12 cellular contexts compared by ENCODE assay signal in genomic region chr11:3161309-3161708, GRCh38. TPM values are rescaled to one million over a fixed set of nuclear protein-coding genes. Genes with fewer than 3 reads are reported as not detected.
A peak's percentile ranks its signal among the peaks of the same experiment; 100 is the strongest.
DNase-seq lines count a peak whose midpoint lies in the region; ATAC-seq, FAIRE-seq and TF ChIP-seq lines count a peak whose summit lies in the region.
"Had no signal": no experiment of that assay in that cellular context is flagged by ENCODE, and none has a peak within 500 bp of the region (broad histone marks: within the 10 kb centered on the region; RNA-seq: fewer than 3 reads in every experiment).

No MANE protein-coding gene starts in this region.

- intact Hi-C loops in breast epithelium (cut with DNase I; ENCODE audit: low total_unique reads) = no loop called here
- intact Hi-C loops in kidney (cut with DNase I) = no loop called here

- no peak for TF ChIP-seq POLR2A in breast epithelium (IDR thresholded peaks at IDR 0.05)
- no peak for TF ChIP-seq POLR2A in H54 (IDR thresholded peaks at IDR 0.05; ENCODE audit: low read depth, low read length)

- H3K36me3 ChIP-seq in breast epithelium (no peaks in the 10 kb centered on the region), kidney (ENCODE audit: control insufficient read depth in 1 of 2, insufficient read depth in 2 of 2, low read length in 2 of 2) (no peaks in the 10 kb centered on the region), skeletal muscle satellite cell (ENCODE audit: insufficient read depth, low read length) (no peaks in the 10 kb centered on the region)

- H3K4me2 ChIP-seq in skeletal muscle satellite cell (ENCODE audit: low read length) = peak overlapping the region; percentile 97

- H3K27ac ChIP-seq in breast epithelium (peak overlapping the region in 1 of 2 donors; percentile 90), kidney (ENCODE audit: low read depth in 2 of 2, low read length in 2 of 2) (peak overlapping the region in 1 of 2 donors; percentile 57)
- H3K27ac ChIP-seq: SJSA1 had no signal

- peaks cover 20 to 34% of the 10 kb centered on the region in 2 donors for H3K4me1 ChIP-seq in breast epithelium
- peaks cover 31 to 47% of the 10 kb centered on the region in 2 donors for H3K4me1 ChIP-seq in kidney (ENCODE audit: control insufficient read depth in 1 of 2, insufficient read depth in 1 of 2, low read depth in 1 of 2, low read length in 2 of 2)
- H3K4me1 ChIP-seq in skeletal muscle satellite cell (ENCODE audit: control insufficient read depth, insufficient read depth, low read length) = peaks cover 57% of the 10 kb centered on the region

- ATAC-seq in GM19023 (IDR thresholded peaks at IDR 0.05; ENCODE audit: unreplicated experiment) (no peak), HG03457 (IDR thresholded peaks at IDR 0.05; ENCODE audit: unreplicated experiment) (no peak)
- ATAC-seq: stimulated activated naive CD8-positive, alpha-beta T cell treated with anti-CD3 and anti-CD28 coated beads, Interleukin-15, amount 100 ng/mL, for 72 hours had no signal

- TF ChIP-seq CTCF in breast epithelium (IDR thresholded peaks at IDR 0.05) (no peak), kidney (IDR thresholded peaks at IDR 0.05; ENCODE audit: borderline replicate concordance, extremely low read depth, insufficient read depth) (no peak), GM13977 (IDR thresholded peaks at IDR 0.05; ENCODE audit: extremely low read depth, insufficient read depth, missing control alignments) (no peak)

- FAIRE-seq in kidney (lab: Jason Lieb, UNC) (no peak), H54 (lab: Jason Lieb, UNC) (no peak)

- in situ Hi-C loops in GM13977 (cut with MboI; ENCODE audit: low pct_unique_long_range_greater_than_20kb, low sequenced_read_pairs, unreplicated experiment) = no loop called here

- DNase-seq in ELR (ENCODE audit: low read depth) (peak; percentile 54), breast epithelium (ENCODE audit: low spot score in 2 of 2) (no peak), kidney (peak; percentile 81), H54 (ENCODE audit: insufficient read length, low spot score) (no peak), GM13977 (ENCODE audit: low spot score) (no peak)
- DNase-seq: activated CD4-positive, alpha-beta memory T cell treated with anti-CD3 and anti-CD28 coated beads for 36 hours; GOT3; stimulated activated naive CD8-positive, alpha-beta T cell treated with anti-CD3 and anti-CD28 coated beads, Interleukin-15, amount 100 ng/mL, for 72 hours had no signal

- H3K4me3 ChIP-seq in breast epithelium = peak overlapping the region in 2 of 3 donors; percentile 55 to 81
- no peak overlapping the region for H3K4me3 ChIP-seq in kidney (ENCODE audit: low read length in 2 of 2)
- H3K4me3 ChIP-seq in skeletal muscle satellite cell (ENCODE audit: low read length) = no peak overlapping the region

- H3K9me3 ChIP-seq in breast epithelium = no peaks in the 10 kb centered on the region
- no peaks in the 10 kb centered on the region for H3K9me3 ChIP-seq in kidney (ENCODE audit: control insufficient read depth in 1 of 2, low read length in 2 of 2)
- no peaks in the 10 kb centered on the region for H3K9me3 ChIP-seq in skeletal muscle satellite cell (replicated peaks; ENCODE audit: low read length)
- H3K9me3 ChIP-seq: SJSA1 had no signal

- H3K9ac ChIP-seq in kidney (ENCODE audit: low read length in 2 of 2) (no peak overlapping the region), skeletal muscle satellite cell (ENCODE audit: low read depth, low read length) (no peak overlapping the region)

- H3K27me3 ChIP-seq in breast epithelium (no peaks in the 10 kb centered on the region), skeletal muscle satellite cell (ENCODE audit: control insufficient read depth, insufficient read depth, low read length) (no peaks in the 10 kb centered on the region)
- H3K27me3 ChIP-seq: SJSA1 had no signal

RNA-seq across cellular contexts. Expression of gene OSBPL5, which starts 3.8 kb away (rescaled TPM):
- total RNA-seq in breast epithelium (10 to 100 TPM; 25.3 to 64.2 (median 27.8) TPM), kidney (63.0 TPM)
- polyA plus RNA-seq in kidney (ENCODE audit: insufficient read depth, low read depth, low replicate concordance) = 8.5 TPM
- 35.0 and 37.1 TPM in 2 replicates for total RNA-seq in skeletal muscle satellite cell (2012; rRNA removed)

RNA-seq across cellular contexts. Expression of gene MRGPRG, which starts 57.3 kb away (rescaled TPM):
- total RNA-seq in breast epithelium (not detected), kidney (not detected)
- polyA plus RNA-seq in kidney (ENCODE audit: insufficient read depth, low read depth, low replicate concordance) = not detected
- total RNA-seq in skeletal muscle satellite cell (2012; rRNA removed) = not detected in 2 replicates
- total RNA-seq: activated CD4-positive, alpha-beta memory T cell treated with anti-CD3 and anti-CD28 coated beads for 36 hours; SJSA1 had no signal

Comparison
In these comparisons a context has a peak if more than half of its experiments do, and no peak if none do; other contexts are left out.
1. DNase-seq: peak in ELR (single experiment) and kidney (single experiment); none in breast epithelium (0 of 2), H54 (single experiment) and GM13977 (single experiment).
2. H3K4me3 ChIP-seq: peak in breast epithelium (2 of 3); none in kidney (0 of 2) and skeletal muscle satellite cell (single experiment).